8 cellular contexts compared by ENCODE assay signal in the genomic region with DNA sequence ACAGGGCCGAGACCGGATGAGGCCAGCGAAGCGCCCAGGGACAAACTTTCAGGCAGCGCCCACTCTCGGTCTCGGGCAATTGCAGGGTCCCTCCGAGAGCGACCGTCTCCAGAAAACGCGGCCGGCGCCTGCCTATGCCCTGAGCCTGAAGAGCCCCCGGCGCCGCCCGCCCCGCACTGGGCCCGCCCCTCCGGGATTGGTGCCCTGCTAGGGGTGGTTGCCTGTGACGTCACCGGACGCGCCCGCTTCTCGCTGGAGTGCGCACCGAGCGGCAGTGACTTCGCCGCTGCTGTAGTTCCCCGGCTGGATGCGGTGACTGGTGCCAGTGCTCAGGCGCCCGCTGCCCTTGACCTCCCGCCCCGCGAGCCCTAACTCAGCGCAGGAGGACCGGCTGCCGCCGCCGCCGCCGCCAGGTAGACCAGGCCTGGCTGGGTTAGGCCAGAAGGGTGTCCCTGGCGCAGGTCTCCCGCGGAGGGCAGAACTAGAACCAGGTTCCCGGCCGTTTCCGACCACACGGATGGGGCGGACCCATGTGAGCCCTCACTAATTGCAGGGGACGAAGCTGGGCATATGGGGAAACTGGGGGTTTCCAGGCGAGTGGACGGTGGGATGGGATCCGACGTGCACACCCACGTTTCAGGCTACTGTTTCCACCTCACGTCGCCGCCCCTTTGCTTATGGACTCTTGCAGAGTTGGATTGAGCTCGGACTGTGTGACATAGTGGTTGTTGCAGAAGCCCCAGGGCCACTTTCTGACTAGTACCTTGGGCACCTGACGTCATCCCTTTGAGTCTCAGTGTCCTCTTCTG. TPM values are rescaled to one million over a fixed set of nuclear protein-coding genes. Genes with fewer than 3 reads are reported as not detected.
A peak's percentile ranks its signal among the peaks of the same experiment; 100 is the strongest.
DNase-seq lines count a peak whose midpoint lies in the region; ATAC-seq and TF ChIP-seq lines count a peak whose summit lies in the region.
"Not testable (repeated sequence)": the region's sequence is repeated elsewhere in the genome, so short reads cannot be mapped to it uniquely, and the experiment has no call there.

No MANE protein-coding gene starts in this region.

- not testable (repeated sequence) for TF ChIP-seq CTCF in endodermal cell (conservative IDR thresholded peaks at IDR 0.05); liver (IDR thresholded peaks at IDR 0.05; ENCODE audit: low read depth, low read length, missing input control)

- 0 to 1% methylated on average over 12 to 26 of the region's 65 CpGs for WGBS in endodermal cell (ENCODE audit: insufficient coverage in 1 of 2, insufficient read length in 1 of 2), 2 experiments
- WGBS in liver, result under 1% methylated on average over 34 of the region's 65 CpGs

- H3K4me3 ChIP-seq in NT2/D1 (ENCODE audit: insufficient read length, low read depth) (peak overlapping the region; percentile 18), endodermal cell (ENCODE audit: low read length) (peak overlapping the region; percentile 73), liver (ENCODE audit: low read depth in 1 of 3, low read length in 3 of 3) (peak overlapping the region in 1 of 3 donors; percentile 41)

- H3K9ac ChIP-seq in NT2/D1 (ENCODE audit: insufficient read length, low read depth) (peak overlapping the region; percentile 32), endodermal cell (ENCODE audit: extremely low read depth, low read length, poor library complexity, severe bottlenecking) (peak overlapping the region; percentile 38)
- not testable (repeated sequence) for H3K9ac ChIP-seq in liver (ENCODE audit: low read depth in 1 of 2, low read length in 2 of 2)

- not testable (repeated sequence) for H3K36me3 ChIP-seq in NT2/D1 (ENCODE audit: insufficient read depth, insufficient read length, low read length); endodermal cell (ENCODE audit: control insufficient read depth, insufficient read depth, low read length); liver (ENCODE audit: control insufficient read depth in 4 of 4, insufficient read depth in 3 of 4, low read depth in 1 of 4, low read length in 3 of 4)

- DNase-seq in 8988T (peak; percentile 53), NT2/D1 (ENCODE audit: low read depth, low spot score) (peak; percentile 64), endodermal cell (peak; percentile 97)
- peak; percentile 97 for DNase-seq in activated T-cell treated with anti-CD3 and anti-CD28 coated beads, Interleukin-2, amount 50 U/mL, for 1 hour
- peak; percentile 91 to 96 for DNase-seq in stimulated activated CD4-positive, alpha-beta T cell treated with anti-CD3 and anti-CD28 coated beads, Interleukin-15, amount 100 ng/mL, for 1 hour (ENCODE audit: low read depth in 1 of 2, low spot score in 1 of 2)

- not testable (repeated sequence) for H3K9me3 Mint-ChIP-seq in endodermal cell

- peak overlapping the region; percentile 97 for H3K27ac Mint-ChIP-seq in endodermal cell

- H3K36me3 Mint-ChIP-seq in endodermal cell (ENCODE audit: low read depth), result not testable (repeated sequence)

- H3K27ac ChIP-seq in endodermal cell (ENCODE audit: low read depth, low read length), result not testable (repeated sequence)
- peak overlapping the region in 1 of 2 donors; percentile 7 for H3K27ac ChIP-seq in liver (ENCODE audit: low read depth in 1 of 2, low read length in 2 of 2)

- peaks cover 20% of the 10 kb centered on the region for H3K27me3 Mint-ChIP-seq in endodermal cell (ENCODE audit: insufficient read depth)

- TF ChIP-seq RAD21 in liver (IDR thresholded peaks at IDR 0.05), result not testable (repeated sequence)

- not testable (repeated sequence) for H3K9me3 ChIP-seq in NT2/D1 (ENCODE audit: insufficient read depth, low read length); endodermal cell (ENCODE audit: control insufficient read depth, low read length); liver (ENCODE audit: control insufficient read depth in 4 of 4, low read length in 3 of 4)

- H3K4me3 Mint-ChIP-seq in endodermal cell, result peak overlapping the region; percentile 69

- H3K27me3 ChIP-seq in NT2/D1 (ENCODE audit: insufficient read depth, insufficient read length); endodermal cell (ENCODE audit: control insufficient read depth, insufficient read depth, low read length, poor library complexity, severe bottlenecking); liver (ENCODE audit: control insufficient read depth in 4 of 4, insufficient read depth in 4 of 4, low read length in 3 of 4): not testable (repeated sequence)

- peaks cover 19% of the 10 kb centered on the region for H3K4me1 Mint-ChIP-seq in endodermal cell

- H3K4me1 ChIP-seq in NT2/D1 (ENCODE audit: insufficient read depth, insufficient read length); endodermal cell (ENCODE audit: control insufficient read depth, insufficient read depth, low read length); liver (ENCODE audit: control insufficient read depth in 4 of 4, insufficient read depth in 4 of 4, low read length in 3 of 4): not testable (repeated sequence)

- ATAC-seq in GM18867 (IDR thresholded peaks at IDR 0.05; ENCODE audit: unreplicated experiment), result peak; percentile 99
- peak; percentile 97 for ATAC-seq in HG02884 (IDR thresholded peaks at IDR 0.05; ENCODE audit: unreplicated experiment)

TF ChIP-seq in liver, 16 proteins besides CTCF, POLR2A, EP300 and RAD21:
- peak; percentile 24 for TF ChIP-seq SP1 (IDR thresholded peaks at IDR 0.05)

RNA-seq across cellular contexts. Expression of gene ANKRD36C, which starts 18.9 kb away (rescaled TPM):
- 10 to 100 TPM; 21.1 to 32.2 TPM for total RNA-seq in endodermal cell
- polyA plus RNA-seq in endodermal cell (2013, experiment 1 of 2), result 14.0 TPM
- polyA plus RNA-seq in endodermal cell (2013, experiment 2 of 2), result 11.8 TPM
- 10 to 100 TPM; 12.0 to 13.4 TPM for total RNA-seq in liver
- polyA plus RNA-seq in liver, result 1 to 10 TPM in 1 of 2 donors, under 1 TPM in 1; 0.27 to 6.7 TPM

RNA-seq across cellular contexts. Expression of gene GPAT2, which starts 24.2 kb away (rescaled TPM):
- total RNA-seq in endodermal cell (under 1 TPM in 1 of 2 donors, not detected in 1; 0.33 TPM), liver (1 to 10 TPM in 1 of 2 donors, under 1 TPM in 1; 0.33 to 3.1 TPM)
- polyA plus RNA-seq in endodermal cell (2013, experiment 1 of 2), result not detected
- polyA plus RNA-seq in endodermal cell (2013, experiment 2 of 2), result 0.21 TPM
- polyA plus RNA-seq in liver, result under 1 TPM; 0.37 to 0.65 TPM
